Comparison of ENCODE assay signal across 17 cellular contexts in genomic region chr2:16096962-16097361, GRCh38.
DNase-seq lines count a peak whose midpoint lies in the region; ATAC-seq and TF ChIP-seq lines count a peak whose summit lies in the region.
"Had no signal": no experiment of that assay in that cellular context is flagged by ENCODE, and none has a peak within 500 bp of the region (broad histone marks: within the 10 kb centered on the region; RNA-seq: fewer than 3 reads in every experiment).

No MANE protein-coding gene starts in this region.

- H3K4me3 ChIP-seq in LNCaP clone FGC (ENCODE audit: low read depth, low read length) (no peak overlapping the region), hepatocyte (no peak overlapping the region), right lobe of liver (no peak overlapping the region)
- H3K4me3 ChIP-seq: Peyer's patch, SJCRH30 had no signal

- H3K36me3 ChIP-seq in hepatocyte (replicated peaks; ENCODE audit: insufficient read depth, low read depth) (no peaks in the 10 kb centered on the region), right lobe of liver (no peaks in the 10 kb centered on the region)
- H3K36me3 ChIP-seq: Peyer's patch, SJCRH30 had no signal

- H3K27ac ChIP-seq in hepatocyte, result peak overlapping the region; percentile 74
- H3K27ac ChIP-seq in right lobe of liver, result peak overlapping the region in 1 of 3 donors; percentile 46
- H3K27ac ChIP-seq: SJCRH30 had no signal

- TF ChIP-seq POLR2A in right lobe of liver (IDR thresholded peaks at IDR 0.05), result no peak

- peak overlapping the region; percentile 28 for H2AFZ ChIP-seq in hepatocyte

- DNase-seq in LNCaP clone FGC (ENCODE audit: low read depth) (peak; percentile 21), hepatocyte (ENCODE audit: low spot score) (peak; percentile 49), right lobe of liver (peak in 1 of 3 donors; percentile 54), Ammon's horn (ENCODE audit: low spot score) (no peak), NCI-H2107 treated with DMSO at 0.1 percent for 48 hours (lab: John Stamatoyannopoulos, UW; ENCODE audit: unreplicated experiment) (no peak), NCI-H774 (lab: John Stamatoyannopoulos, UW) (no peak)
- DNase-seq: C1 segment of cervical spinal cord; CD8-positive, alpha-beta memory T cell; KBM-7; NCI-H1105; NCI-H146; NCI-H2029; NCI-H226; NCI-H510A treated with DMSO at 0.1 percent for 48 hours; Peyer's patch; SJCRH30 had no signal

- no peaks in the 10 kb centered on the region for H3K9me2 ChIP-seq in hepatocyte (replicated peaks; ENCODE audit: insufficient read depth)

- 52% methylated on average over 4 of the region's 4 CpGs for whole genome bisulfite sequencing in hepatocyte (ENCODE audit: low lambda C conversion rate, missing lambda C conversion rate)
- WGBS in right lobe of liver (ENCODE audit: insufficient coverage, low coverage, low lambda C conversion rate, missing lambda C conversion rate), result 33% methylated on average over 4 of the region's 4 CpGs

- peak overlapping the region; percentile 36 for H3K4me2 ChIP-seq in hepatocyte

- H3K27me3 ChIP-seq in hepatocyte, result no peaks in the 10 kb centered on the region
- H3K27me3 ChIP-seq in right lobe of liver, result no peaks in the 10 kb centered on the region
- H3K27me3 ChIP-seq: Peyer's patch, SJCRH30 had no signal

- H3K79me2 ChIP-seq in hepatocyte, result no peaks in the 10 kb centered on the region

- peaks cover 18% of the 10 kb centered on the region for H3K4me1 ChIP-seq in hepatocyte (ENCODE audit: insufficient read depth)
- peaks cover 0 to 28% (median 3%) of the 10 kb centered on the region in 4 donors for H3K4me1 ChIP-seq in right lobe of liver

- TF ChIP-seq CTCF in LNCaP clone FGC (IDR thresholded peaks at IDR 0.05; ENCODE audit: control insufficient read depth, extremely low read depth, insufficient read depth) (no peak), hepatocyte (IDR thresholded peaks at IDR 0.05; ENCODE audit: poor library complexity) (no peak), right lobe of liver (IDR thresholded peaks at IDR 0.05) (no peak)

- H3K9me3 ChIP-seq in hepatocyte (ENCODE audit: low read depth) (no peaks in the 10 kb centered on the region), right lobe of liver (no peaks in the 10 kb centered on the region)
- H3K9me3 ChIP-seq: Peyer's patch had no signal

- peak; percentile 85 to 91 (median 88) for ATAC-seq in right lobe of liver
- no peak for ATAC-seq in HG03469 (IDR thresholded peaks at IDR 0.05; ENCODE audit: unreplicated experiment)

- H4K20me1 ChIP-seq in hepatocyte (ENCODE audit: insufficient read depth, poor library complexity, severe bottlenecking), result no peaks in the 10 kb centered on the region

- intact Hi-C loops in right lobe of liver (cut with DNase I), result no loop called here

Comparison
In these comparisons a context has a peak if more than half of its experiments do, and no peak if none do; other contexts are left out.
1. DNase-seq: peak in LNCaP clone FGC (single experiment) and hepatocyte (single experiment); none in Ammon's horn (single experiment), NCI-H2107 treated with DMSO at 0.1 percent for 48 hours (single experiment) and NCI-H774 (single experiment).